8 cellular contexts compared by ENCODE assay signal in the genomic region with DNA sequence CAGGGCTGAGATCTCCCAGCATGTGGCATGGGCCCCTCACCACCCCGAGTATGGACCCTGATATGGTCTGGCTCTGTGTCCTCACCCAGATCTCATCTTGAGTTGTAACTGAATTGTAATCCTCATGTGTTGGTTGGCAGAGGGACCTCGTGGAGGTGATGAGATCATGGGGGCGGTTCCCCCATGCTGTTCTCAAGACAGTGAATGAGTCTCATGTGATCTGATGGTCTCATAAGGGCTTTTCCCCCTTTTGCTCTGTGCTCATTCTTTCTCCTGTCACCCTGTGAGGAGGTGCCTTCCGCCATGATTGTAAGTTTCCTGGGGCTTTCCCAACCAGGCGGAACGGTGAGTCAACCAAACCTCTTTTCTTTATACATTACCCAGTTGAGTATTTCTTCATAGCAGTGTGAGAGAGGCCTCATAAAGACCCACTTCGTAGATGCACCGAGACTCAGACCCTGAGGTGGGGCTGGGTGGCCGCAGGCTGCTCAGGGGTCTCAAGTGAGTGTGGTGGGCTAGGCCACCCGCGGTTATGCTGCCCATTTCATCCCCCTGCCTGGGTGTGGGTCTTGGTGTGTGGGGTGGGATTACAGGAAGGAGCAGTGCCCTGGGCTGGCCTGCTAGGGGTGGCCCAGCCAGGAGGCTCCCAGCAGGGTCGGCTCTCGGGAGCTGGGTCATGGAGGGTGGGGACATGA. TPM values are rescaled to one million over a fixed set of nuclear protein-coding genes. Genes with fewer than 3 reads are reported as not detected.
DNase-seq lines count a peak whose midpoint lies in the region; ATAC-seq and TF ChIP-seq lines count a peak whose summit lies in the region.

No MANE protein-coding gene starts in this region.

- no peaks in the 10 kb centered on the region for H3K9me3 ChIP-seq in HAP-1

- H3K4me3 Mint-ChIP-seq in activated CD8-positive, alpha-beta T cell treated with anti-CD3 and anti-CD28 coated beads for 36 hours, result peak overlapping the region; percentile 63
- H3K4me3 Mint-ChIP-seq in stimulated activated naive CD8-positive, alpha-beta T cell treated with anti-CD3 and anti-CD28 coated beads, Interleukin-15, amount 100 ng/mL, for 72 hours, result peak overlapping the region; percentile 76

- no peaks in the 10 kb centered on the region for H3K4me1 ChIP-seq in HAP-1

- peak overlapping the region; percentile 95 for H3K27ac Mint-ChIP-seq in activated CD8-positive, alpha-beta T cell treated with anti-CD3 and anti-CD28 coated beads for 36 hours
- H3K27ac Mint-ChIP-seq in stimulated activated naive CD8-positive, alpha-beta T cell treated with anti-CD3 and anti-CD28 coated beads, Interleukin-15, amount 100 ng/mL, for 72 hours, result peak overlapping the region; percentile 98

- POLR2A ChIA-PET in activated CD8-positive, alpha-beta T cell treated with anti-CD3 and anti-CD28 coated beads for 36 hours (lab: Charles Lee), result interaction anchor here (0.6 to 1.2 kb wide), 5 partner anchors 16 to 138 kb away, joined by 3 to 4 read pairs (median 3); no protein-coding TSS in a partner anchor

- intact Hi-C loops in activated CD8-positive, alpha-beta T cell treated with anti-CD3 and anti-CD28 coated beads for 36 hours (cut with micrococcal nuclease), result loop anchor here (5.0 kb wide), 2 partner anchors 115 to 290 kb away; no protein-coding TSS in a partner anchor

- TF ChIP-seq CTCF in activated CD8-positive, alpha-beta T cell treated with anti-CD3 and anti-CD28 coated beads for 36 hours (IDR thresholded peaks at IDR 0.05), result no peak

- no peaks in the 10 kb centered on the region for H3K27me3 ChIP-seq in HAP-1 (ENCODE audit: low read depth)

- H3K4me3 ChIP-seq in HAP-1, result no peak overlapping the region

- H3K36me3 Mint-ChIP-seq in activated CD8-positive, alpha-beta T cell treated with anti-CD3 and anti-CD28 coated beads for 36 hours (ENCODE audit: low read depth), result no peaks in the 10 kb centered on the region

- DNase-seq in activated naive CD4-positive, alpha-beta T cell treated with Interleukin-2 at 50 U/mL for 16 hours, result peak; percentile 79
- DNase-seq in activated naive CD4-positive, alpha-beta T cell (lab: John Stamatoyannopoulos, UW), result no peak
- DNase-seq in activated CD8-positive, alpha-beta T cell treated with anti-CD3 and anti-CD28 coated beads for 36 hours, result peak; percentile 92
- peak; percentile 47 for DNase-seq in glomerular endothelial cell (ENCODE audit: extremely low read depth, low read depth, low spot score)
- peak; percentile 82 to 93 for DNase-seq in stimulated activated naive CD8-positive, alpha-beta T cell treated with anti-CD3 and anti-CD28 coated beads, Interleukin-15, amount 100 ng/mL, for 72 hours
- no peak for DNase-seq in HAP-1 (ENCODE audit: low spot score in 2 of 2)

- CTCF ChIA-PET in activated CD8-positive, alpha-beta T cell treated with anti-CD3 and anti-CD28 coated beads for 36 hours (lab: Charles Lee), result interaction anchor here (0.8 to 1.6 kb wide), 4 partner anchors 115 to 306 kb away, joined by 3 to 10 read pairs (median 4); no protein-coding TSS in a partner anchor

- H3K4me1 Mint-ChIP-seq in activated CD8-positive, alpha-beta T cell treated with anti-CD3 and anti-CD28 coated beads for 36 hours (ENCODE audit: low read depth), result peaks cover 31% of the 10 kb centered on the region
- H3K4me1 Mint-ChIP-seq in stimulated activated naive CD8-positive, alpha-beta T cell treated with anti-CD3 and anti-CD28 coated beads, Interleukin-15, amount 100 ng/mL, for 72 hours, result peaks cover 39% of the 10 kb centered on the region

- in situ Hi-C loops in HAP-1 (cut with MboI; ENCODE audit: low sequenced_read_pairs), result loop anchor here (5.0 kb wide), 2 partner anchors 115 to 290 kb away; no protein-coding TSS in a partner anchor

- H3K27me3 Mint-ChIP-seq in activated CD8-positive, alpha-beta T cell treated with anti-CD3 and anti-CD28 coated beads for 36 hours, result peaks cover 2% of the 10 kb centered on the region
- H3K27me3 Mint-ChIP-seq in stimulated activated naive CD8-positive, alpha-beta T cell treated with anti-CD3 and anti-CD28 coated beads, Interleukin-15, amount 100 ng/mL, for 72 hours, result no peaks in the 10 kb centered on the region

- no peaks in the 10 kb centered on the region for H3K9me3 Mint-ChIP-seq in activated CD8-positive, alpha-beta T cell treated with anti-CD3 and anti-CD28 coated beads for 36 hours
- H3K9me3 Mint-ChIP-seq in stimulated activated naive CD8-positive, alpha-beta T cell treated with anti-CD3 and anti-CD28 coated beads, Interleukin-15, amount 100 ng/mL, for 72 hours, result peaks cover 6 to 8% of the 10 kb centered on the region in 2 donors

- no peaks in the 10 kb centered on the region for H3K36me3 ChIP-seq in HAP-1 (replicated peaks)

- ATAC-seq in HG03565 (IDR thresholded peaks at IDR 0.05; ENCODE audit: unreplicated experiment) (peak; percentile 71), HG02884 (IDR thresholded peaks at IDR 0.05; ENCODE audit: unreplicated experiment) (no peak)
- ATAC-seq in activated CD8-positive, alpha-beta T cell treated with anti-CD3 and anti-CD28 coated beads for 36 hours, result peak; percentile 96
- peak; percentile 97 for ATAC-seq in stimulated activated naive CD8-positive, alpha-beta T cell treated with anti-CD3 and anti-CD28 coated beads, Interleukin-15, amount 100 ng/mL, for 72 hours

RNA-seq across cellular contexts. Expression of a gene that starts 26.2 kb away (rescaled TPM):
- total RNA-seq in activated CD8-positive, alpha-beta T cell treated with anti-CD3 and anti-CD28 coated beads for 36 hours, result not detected
- total RNA-seq in glomerular endothelial cell, result not detected in 2 replicates

Comparison
In these comparisons a context has a peak if more than half of its experiments do, and no peak if none do; other contexts are left out.
1. DNase-seq: peak in activated naive CD4-positive, alpha-beta T cell treated with Interleukin-2 at 50 U/mL for 16 hours (single experiment), activated CD8-positive, alpha-beta T cell treated with anti-CD3 and anti-CD28 coated beads for 36 hours (single experiment), glomerular endothelial cell (single experiment) and stimulated activated naive CD8-positive, alpha-beta T cell treated with anti-CD3 and anti-CD28 coated beads, Interleukin-15, amount 100 ng/mL, for 72 hours (2 of 2); none in activated naive CD4-positive, alpha-beta T cell (0 of 4) and HAP-1 (0 of 2).